In the genomic region with DNA sequence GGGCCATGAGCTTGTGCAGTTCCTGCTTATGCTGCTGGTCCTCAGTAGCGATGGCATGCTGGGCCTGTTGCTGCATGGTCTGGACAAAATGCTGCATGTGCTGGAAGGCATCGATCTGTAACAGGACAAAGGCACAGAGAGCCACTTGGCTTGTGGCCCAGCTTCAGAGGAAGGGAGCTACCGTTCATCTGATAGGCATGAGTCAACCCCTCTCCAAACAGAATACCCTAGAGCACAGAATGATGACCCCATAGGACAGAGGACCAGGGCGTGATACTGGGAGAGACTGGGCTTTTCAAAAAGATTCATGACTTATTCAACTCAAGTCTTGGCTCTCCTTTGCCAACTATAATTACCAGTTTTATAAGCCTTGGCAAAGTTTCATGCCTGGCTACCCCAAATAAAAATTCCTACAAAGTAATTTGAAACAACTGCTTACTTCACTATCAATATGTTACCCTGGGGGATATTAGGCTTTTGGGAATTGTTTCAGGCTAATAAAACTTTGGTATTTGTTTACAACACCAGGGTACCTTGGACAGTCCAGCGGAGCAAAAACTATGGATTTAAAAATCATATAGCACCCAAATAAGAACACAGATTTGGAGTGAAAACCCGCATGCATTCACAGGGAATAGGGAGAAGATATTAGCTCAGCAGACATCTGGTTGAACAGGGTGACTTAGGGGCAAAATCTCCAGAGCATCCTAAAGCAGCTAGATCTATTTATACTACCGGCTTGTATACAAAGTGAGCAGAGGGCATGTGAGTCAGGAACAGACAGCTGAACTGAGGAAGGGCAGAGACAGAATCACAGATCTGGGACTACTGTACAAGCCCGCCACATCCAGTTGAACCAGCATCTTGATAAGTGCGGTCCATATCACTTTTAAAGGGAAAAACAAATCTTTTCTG, we compare ENCODE assay signal across 12 cellular contexts. TPM values are rescaled to one million over a fixed set of nuclear protein-coding genes. Genes with fewer than 3 reads are reported as not detected.
DNase-seq lines count a peak whose midpoint lies in the region; ATAC-seq and TF ChIP-seq lines count a peak whose summit lies in the region.
"Had no signal": no experiment of that assay in that cellular context is flagged by ENCODE, and none has a peak within 500 bp of the region (broad histone marks: within the 10 kb centered on the region; RNA-seq: fewer than 3 reads in every experiment).

No MANE protein-coding gene starts in this region.

- H3K36me3 ChIP-seq in osteoblast (ENCODE audit: insufficient read depth, low read length) (peaks cover 54% of the 10 kb centered on the region), esophagus squamous epithelium (peaks cover 10 to 90% (median 24%) of the 10 kb centered on the region in 3 donors)

- no peak overlapping the region for H3K27ac Mint-ChIP-seq in endothelial cell (ENCODE audit: unreplicated experiment)
- peak overlapping the region in 1 of 2 donors; percentile 23 for H3K27ac Mint-ChIP-seq in stimulated activated naive CD8-positive, alpha-beta T cell treated with anti-CD3 and anti-CD28 coated beads, Interleukin-15, amount 100 ng/mL, for 72 hours
- no peak overlapping the region for H3K27ac Mint-ChIP-seq in activated CD4-positive, alpha-beta T cell treated with anti-CD3 and anti-CD28 coated beads, Interleukin-2, amount 10 ng/mL, durations not matched to agents 7 days and 5 days
- H3K27ac Mint-ChIP-seq: T-helper 1 cell treated with Interleukin-12 subunit alpha and Interleukin-12 subunit beta and Interleukin-4 antibody, amounts not matched to agents 30 μg/mL and 1 μg/mL, for 36 hours had no signal

- TF ChIP-seq CTCF in endothelial cell (IDR thresholded peaks at IDR 0.05; ENCODE audit: unreplicated experiment) (no peak), osteoblast (IDR thresholded peaks at IDR 0.05; ENCODE audit: extremely low read depth, low read depth, low read length) (no peak), esophagus squamous epithelium (IDR thresholded peaks at IDR 0.05) (no peak)

- peaks cover 48% of the 10 kb centered on the region for H3K36me3 Mint-ChIP-seq in endothelial cell (ENCODE audit: low read depth, unreplicated experiment)
- peaks cover 33% of the 10 kb centered on the region for H3K36me3 Mint-ChIP-seq in activated CD4-positive, alpha-beta T cell treated with anti-CD3 and anti-CD28 coated beads, Interleukin-2, amount 10 ng/mL, durations not matched to agents 7 days and 5 days (ENCODE audit: low read depth)

- intact Hi-C loops in esophagus squamous epithelium (cut with DNase I), result no loop called here

- H3K4me3 ChIP-seq in osteoblast (ENCODE audit: insufficient read depth, low read length) (no peak overlapping the region), esophagus squamous epithelium (no peak overlapping the region)

- H3K9me3 ChIP-seq in osteoblast (ENCODE audit: low read depth, low read length) (no peaks in the 10 kb centered on the region), esophagus squamous epithelium (no peaks in the 10 kb centered on the region)

- CTCF ChIA-PET in activated CD4-positive, alpha-beta T cell treated with anti-CD3 and anti-CD28 coated beads, Interleukin-2, amount 10 ng/mL, durations not matched to agents 7 days and 5 days (lab: Charles Lee), result interaction anchor here (1.2 kb wide), 1 partner anchor 38 kb away, joined by 4 read pairs; no protein-coding TSS in a partner anchor

- no peaks in the 10 kb centered on the region for H3K9me3 Mint-ChIP-seq in endothelial cell (ENCODE audit: unreplicated experiment)
- H3K9me3 Mint-ChIP-seq in stimulated activated naive CD8-positive, alpha-beta T cell treated with anti-CD3 and anti-CD28 coated beads, Interleukin-15, amount 100 ng/mL, for 72 hours, result no peaks in the 10 kb centered on the region
- no peaks in the 10 kb centered on the region for H3K9me3 Mint-ChIP-seq in activated CD4-positive, alpha-beta T cell treated with anti-CD3 and anti-CD28 coated beads, Interleukin-2, amount 10 ng/mL, durations not matched to agents 7 days and 5 days
- H3K9me3 Mint-ChIP-seq: effector memory CD8-positive, alpha-beta T cell; T-helper 1 cell treated with Interleukin-12 subunit alpha and Interleukin-12 subunit beta and Interleukin-4 antibody, amounts not matched to agents 30 μg/mL and 1 μg/mL, for 36 hours had no signal

- H4K20me1 ChIP-seq in osteoblast (ENCODE audit: insufficient read depth, low read length), result peaks cover 3% of the 10 kb centered on the region

- POLR2A ChIA-PET in activated CD4-positive, alpha-beta T cell treated with anti-CD3 and anti-CD28 coated beads, Interleukin-2, amount 10 ng/mL, durations not matched to agents 7 days and 5 days (lab: Charles Lee), result no interaction called here

- H3K27me3 ChIP-seq in osteoblast (ENCODE audit: insufficient read depth, low read length) (no peaks in the 10 kb centered on the region), esophagus squamous epithelium (no peaks in the 10 kb centered on the region)

- no peak for ATAC-seq in stimulated activated naive CD8-positive, alpha-beta T cell treated with anti-CD3 and anti-CD28 coated beads, Interleukin-15, amount 100 ng/mL, for 72 hours
- ATAC-seq: effector memory CD8-positive, alpha-beta T cell had no signal

- H3K4me2 ChIP-seq in osteoblast (ENCODE audit: insufficient read depth, low read length), result no peak overlapping the region

- peak; percentile 73 for DNase-seq in ELR (ENCODE audit: low read depth)
- DNase-seq in NCI-H82 treated with DMSO at 0.1 percent for 48 hours (lab: John Stamatoyannopoulos, UW; ENCODE audit: unreplicated experiment), result peak; percentile 31
- no peak for DNase-seq in endothelial cell (ENCODE audit: low spot score)
- DNase-seq in osteoblast (ENCODE audit: insufficient read length, low spot score, missing footprints), result peak; percentile 81
- DNase-seq in esophagus squamous epithelium (lab: John Stamatoyannopoulos, UW), result no peak
- no peak for DNase-seq in NCI-H146 (lab: John Stamatoyannopoulos, UW)
- no peak for DNase-seq in stimulated activated naive CD8-positive, alpha-beta T cell treated with anti-CD3 and anti-CD28 coated beads, Interleukin-15, amount 100 ng/mL, for 72 hours
- no peak for DNase-seq in activated CD4-positive, alpha-beta T cell treated with anti-CD3 and anti-CD28 coated beads, Interleukin-2, amount 10 ng/mL, durations not matched to agents 7 days and 5 days
- DNase-seq: activated effector memory CD4-positive, alpha-beta T cell treated with Interleukin-2 at 50 U/mL for 16 hours; effector memory CD8-positive, alpha-beta T cell; MM.1S had no signal

- H3K4me1 Mint-ChIP-seq in endothelial cell (ENCODE audit: unreplicated experiment), result no peaks in the 10 kb centered on the region
- no peaks in the 10 kb centered on the region for H3K4me1 Mint-ChIP-seq in stimulated activated naive CD8-positive, alpha-beta T cell treated with anti-CD3 and anti-CD28 coated beads, Interleukin-15, amount 100 ng/mL, for 72 hours
- no peaks in the 10 kb centered on the region for H3K4me1 Mint-ChIP-seq in activated CD4-positive, alpha-beta T cell treated with anti-CD3 and anti-CD28 coated beads, Interleukin-2, amount 10 ng/mL, durations not matched to agents 7 days and 5 days

- H2AFZ ChIP-seq in osteoblast (ENCODE audit: low read length), result no peak overlapping the region

- peaks cover 1% of the 10 kb centered on the region for H3K27me3 Mint-ChIP-seq in endothelial cell (ENCODE audit: unreplicated experiment)
- H3K27me3 Mint-ChIP-seq in stimulated activated naive CD8-positive, alpha-beta T cell treated with anti-CD3 and anti-CD28 coated beads, Interleukin-15, amount 100 ng/mL, for 72 hours, result no peaks in the 10 kb centered on the region
- H3K27me3 Mint-ChIP-seq in activated CD4-positive, alpha-beta T cell treated with anti-CD3 and anti-CD28 coated beads, Interleukin-2, amount 10 ng/mL, durations not matched to agents 7 days and 5 days, result no peaks in the 10 kb centered on the region
- H3K27me3 Mint-ChIP-seq: effector memory CD8-positive, alpha-beta T cell had no signal

- H3K4me3 Mint-ChIP-seq in endothelial cell (ENCODE audit: unreplicated experiment), result peak overlapping the region; percentile 70
- H3K4me3 Mint-ChIP-seq in stimulated activated naive CD8-positive, alpha-beta T cell treated with anti-CD3 and anti-CD28 coated beads, Interleukin-15, amount 100 ng/mL, for 72 hours, result no peak overlapping the region
- H3K4me3 Mint-ChIP-seq in activated CD4-positive, alpha-beta T cell treated with anti-CD3 and anti-CD28 coated beads, Interleukin-2, amount 10 ng/mL, durations not matched to agents 7 days and 5 days, result no peak overlapping the region
- H3K4me3 Mint-ChIP-seq: effector memory CD8-positive, alpha-beta T cell; T-helper 1 cell treated with Interleukin-12 subunit alpha and Interleukin-12 subunit beta and Interleukin-4 antibody, amounts not matched to agents 30 μg/mL and 1 μg/mL, for 36 hours had no signal

- no peak for TF ChIP-seq POLR2A in esophagus squamous epithelium (IDR thresholded peaks at IDR 0.05)

- H3K27ac ChIP-seq in osteoblast (ENCODE audit: low read depth, low read length), result no peak overlapping the region
- peak overlapping the region in 2 of 4 donors; percentile 3 to 8 for H3K27ac ChIP-seq in esophagus squamous epithelium

- H3K4me1 ChIP-seq in osteoblast (ENCODE audit: insufficient read depth, low read length) (peaks cover 28% of the 10 kb centered on the region), esophagus squamous epithelium (peaks cover 0 to 37% (median 4%) of the 10 kb centered on the region in 3 donors)

- H3K79me2 ChIP-seq in osteoblast (ENCODE audit: insufficient read depth, low read length), result no peaks in the 10 kb centered on the region

- 46 to 58% methylated on average over 6 to 8 of the region's 9 CpGs for WGBS in esophagus squamous epithelium, 2 donors

RNA-seq across cellular contexts. Expression of gene EXOSC10, which starts 34.9 kb away (rescaled TPM):
- total RNA-seq in endothelial cell (ENCODE audit: unreplicated experiment) (80.6 TPM), osteoblast (43.4 and 49.5 TPM in 2 replicates), esophagus squamous epithelium (10 to 100 TPM; 32.0 to 62.4 (median 40.8) TPM)
- 10 to 100 TPM; 82.5 to 87.4 TPM for total RNA-seq in activated CD4-positive, alpha-beta T cell treated with anti-CD3 and anti-CD28 coated beads, Interleukin-2, amount 10 ng/mL, durations not matched to agents 7 days and 5 days

RNA-seq across cellular contexts. Expression of gene ANGPTL7, which starts 54.5 kb away (rescaled TPM):
- total RNA-seq in endothelial cell (ENCODE audit: unreplicated experiment), result not detected
- total RNA-seq in osteoblast, result under 0.01 TPM in 1 of 2 replicates, not detected in the other
- 1 to 10 TPM in 2 of 4 donors, not detected in 2; 1.2 to 1.3 TPM for total RNA-seq in esophagus squamous epithelium
- total RNA-seq in activated CD4-positive, alpha-beta T cell treated with anti-CD3 and anti-CD28 coated beads, Interleukin-2, amount 10 ng/mL, durations not matched to agents 7 days and 5 days, result not detected

Comparison
In these comparisons a context has a peak if more than half of its experiments do, and no peak if none do; other contexts are left out.
1. DNase-seq: peak in ELR (single experiment), NCI-H82 treated with DMSO at 0.1 percent for 48 hours (single experiment) and osteoblast (single experiment); none in endothelial cell (single experiment), esophagus squamous epithelium (single experiment), NCI-H146 (single experiment), stimulated activated naive CD8-positive, alpha-beta T cell treated with anti-CD3 and anti-CD28 coated beads, Interleukin-15, amount 100 ng/mL, for 72 hours (0 of 2) and activated CD4-positive, alpha-beta T cell treated with anti-CD3 and anti-CD28 coated beads, Interleukin-2, amount 10 ng/mL, durations not matched to agents 7 days and 5 days (single experiment).